In the genomic region with DNA sequence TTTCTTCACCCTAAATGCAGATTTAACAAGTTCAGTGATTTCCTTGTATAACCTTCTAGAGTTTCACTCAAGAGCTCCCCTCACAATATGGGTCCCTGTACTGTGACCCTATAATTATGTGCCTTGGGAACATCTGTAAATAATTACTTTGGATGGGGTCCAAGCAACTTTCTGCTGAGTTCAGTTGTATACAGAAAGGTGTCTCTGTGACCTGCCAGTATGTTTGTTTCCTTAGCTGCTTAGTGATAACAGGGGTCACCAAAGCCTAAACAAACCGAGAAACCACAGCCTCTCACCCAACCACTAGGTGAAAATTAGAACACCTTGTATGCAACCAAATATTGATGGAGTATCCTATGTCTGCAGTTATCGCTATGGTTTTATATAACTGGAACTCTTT, we compare ENCODE assay signal across 19 cellular contexts. TPM values are rescaled to one million over a fixed set of nuclear protein-coding genes. Genes with fewer than 3 reads are reported as not detected.
A peak's percentile ranks its signal among the peaks of the same experiment; 100 is the strongest.
DNase-seq lines count a peak whose midpoint lies in the region; ATAC-seq and TF ChIP-seq lines count a peak whose summit lies in the region.
"Had no signal": no experiment of that assay in that cellular context is flagged by ENCODE, and none has a peak within 500 bp of the region (broad histone marks: within the 10 kb centered on the region; RNA-seq: fewer than 3 reads in every experiment).

No MANE protein-coding gene starts in this region.

- H3K4me2 ChIP-seq in hepatocyte, result no peak overlapping the region

- no peak for TF ChIP-seq CTCF in hepatocyte (IDR thresholded peaks at IDR 0.05; ENCODE audit: poor library complexity)

- H3K4me3 ChIP-seq in hepatocyte, result no peak overlapping the region
- H3K4me3 ChIP-seq: esophagus squamous epithelium, thoracic aorta had no signal

- H2AFZ ChIP-seq in hepatocyte, result no peak overlapping the region

- 47% methylated on average over 2 of the region's 2 CpGs for WGBS in hepatocyte (ENCODE audit: low lambda C conversion rate, missing lambda C conversion rate)

- ATAC-seq in HG02588 (IDR thresholded peaks at IDR 0.05; ENCODE audit: unreplicated experiment) (no peak), GM18517 (IDR thresholded peaks at IDR 0.05; ENCODE audit: unreplicated experiment) (no peak), esophagus mucosa (no peak)
- ATAC-seq: activated naive CD4-positive, alpha-beta T cell treated with anti-CD3 and anti-CD28 coated beads, Interleukin-2, amount 50 U/mL, for 72 hours; activated T-cell treated with anti-CD3 and anti-CD28 coated beads, Interleukin-2, amount 50 U/mL, for 72 hours; left cardiac atrium; stimulated activated naive B cell treated with anti-CD40 and anti-IgM and Interleukin-4, amounts not matched to agents 10 μg/mL and 1 μg/mL and 100 μg/mL, for 72 hours had no signal

- H3K9me3 ChIP-seq in hepatocyte (ENCODE audit: low read depth), result no peaks in the 10 kb centered on the region
- H3K9me3 ChIP-seq: esophagus squamous epithelium, neutrophil, thoracic aorta had no signal

- no peaks in the 10 kb centered on the region for H3K36me3 ChIP-seq in hepatocyte (replicated peaks; ENCODE audit: insufficient read depth, low read depth)
- H3K36me3 ChIP-seq: esophagus squamous epithelium, neutrophil, thoracic aorta had no signal

- DNase-seq in DMS153 treated with DMSO at 0.1 percent for 48 hours (lab: John Stamatoyannopoulos, UW; ENCODE audit: unreplicated experiment) (peak; percentile 38), NCI-H1105 (lab: John Stamatoyannopoulos, UW) (peak; percentile 97), NCI-H2227 treated with DMSO at 0.1 percent for 48 hours (lab: John Stamatoyannopoulos, UW) (peak; percentile 11), hepatocyte (ENCODE audit: low spot score) (peak; percentile 21)
- no peak for DNase-seq in activated CD4-positive, alpha-beta T cell treated with anti-CD3 and anti-CD28 coated beads for 1 hour
- DNase-seq: activated T-cell treated with anti-CD3 and anti-CD28 coated beads, Interleukin-2, amount 50 U/mL, for 72 hours; effector CD8-positive, alpha-beta T cell; esophagus squamous epithelium; KBM-7; left cardiac atrium; right cardiac atrium; stimulated activated naive B cell treated with anti-CD40 and anti-IgM and Interleukin-4, amounts not matched to agents 10 μg/mL and 1 μg/mL and 100 μg/mL, for 72 hours; T1000 had no signal

- H3K4me1 ChIP-seq in hepatocyte (ENCODE audit: insufficient read depth), result peaks cover 9% of the 10 kb centered on the region
- H3K4me1 ChIP-seq: esophagus squamous epithelium had no signal

- no peak overlapping the region for H3K27ac ChIP-seq in hepatocyte
- H3K27ac ChIP-seq: esophagus squamous epithelium, neutrophil, thoracic aorta had no signal

- no peaks in the 10 kb centered on the region for H3K79me2 ChIP-seq in hepatocyte

- no peaks in the 10 kb centered on the region for H4K20me1 ChIP-seq in hepatocyte (ENCODE audit: insufficient read depth, poor library complexity, severe bottlenecking)

- no peaks in the 10 kb centered on the region for H3K27me3 ChIP-seq in hepatocyte
- H3K27me3 ChIP-seq: neutrophil had no signal

- H3K9me2 ChIP-seq in hepatocyte (replicated peaks; ENCODE audit: insufficient read depth), result no peaks in the 10 kb centered on the region

RNA-seq across cellular contexts. Expression of gene SLC25A36, which starts 29.8 kb away (rescaled TPM):
- 81.5 and 118 TPM in 2 replicates for total RNA-seq in hepatocyte
- 38.4 and 41.3 TPM in 2 replicates for polyA plus RNA-seq in hepatocyte
- total RNA-seq in esophagus mucosa, result 17.5 TPM
